Comparison of ENCODE assay signal across 8 cellular contexts in the genomic region with DNA sequence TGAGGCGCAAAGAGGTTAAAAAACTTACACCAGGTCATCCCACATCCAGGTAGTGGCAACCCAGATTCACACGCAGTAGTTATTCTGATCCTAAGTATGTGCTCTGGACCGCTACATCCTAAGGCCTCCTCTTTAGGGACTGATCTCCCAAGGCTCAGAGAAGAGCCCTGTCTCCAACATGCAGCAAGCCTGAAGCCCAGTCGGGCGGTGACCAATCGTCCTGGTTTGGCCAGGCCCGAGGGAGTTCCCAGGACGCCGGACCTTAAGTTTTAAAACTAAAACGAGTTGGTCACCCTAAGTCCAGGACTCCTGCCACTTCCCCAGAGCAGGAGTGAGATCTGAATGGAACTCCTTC. TPM values are rescaled to one million over a fixed set of nuclear protein-coding genes. Genes with fewer than 3 reads are reported as not detected.
DNase-seq lines count a peak whose midpoint lies in the region; ATAC-seq lines count a peak whose summit lies in the region.

No MANE protein-coding gene starts in this region.

- H3K4me1 Mint-ChIP-seq in activated CD4-positive, alpha-beta memory T cell treated with anti-CD3 and anti-CD28 coated beads, Interleukin-2, amount 10 ng/mL, durations not matched to agents 7 days and 5 days, result peaks cover 42% of the 10 kb centered on the region
- peaks cover 49% of the 10 kb centered on the region for H3K4me1 Mint-ChIP-seq in stimulated activated naive CD8-positive, alpha-beta T cell treated with anti-CD3 and anti-CD28 coated beads, Interleukin-15, amount 100 ng/mL, for 72 hours

- peak; percentile 23 for ATAC-seq in HG02943 (IDR thresholded peaks at IDR 0.05; ENCODE audit: low read depth, unreplicated experiment)
- peak; percentile 34 for ATAC-seq in stimulated activated naive CD8-positive, alpha-beta T cell treated with anti-CD3 and anti-CD28 coated beads, Interleukin-15, amount 100 ng/mL, for 72 hours

- no peaks in the 10 kb centered on the region for H3K27me3 Mint-ChIP-seq in activated CD4-positive, alpha-beta memory T cell treated with anti-CD3 and anti-CD28 coated beads, Interleukin-2, amount 10 ng/mL, durations not matched to agents 7 days and 5 days
- no peaks in the 10 kb centered on the region for H3K27me3 Mint-ChIP-seq in stimulated activated naive CD8-positive, alpha-beta T cell treated with anti-CD3 and anti-CD28 coated beads, Interleukin-15, amount 100 ng/mL, for 72 hours

- no peaks in the 10 kb centered on the region for H3K9me3 ChIP-seq in iPS-18a (ENCODE audit: control insufficient read depth, low read depth, low read length)

- H3K4me3 Mint-ChIP-seq in activated CD4-positive, alpha-beta memory T cell treated with anti-CD3 and anti-CD28 coated beads, Interleukin-2, amount 10 ng/mL, durations not matched to agents 7 days and 5 days, result peak overlapping the region; percentile 97
- peak overlapping the region; percentile 98 to 99 for H3K4me3 Mint-ChIP-seq in stimulated activated naive CD8-positive, alpha-beta T cell treated with anti-CD3 and anti-CD28 coated beads, Interleukin-15, amount 100 ng/mL, for 72 hours

- H3K4me1 ChIP-seq in iPS-18a (ENCODE audit: control insufficient read depth, low read depth, low read length), result peaks cover 10% of the 10 kb centered on the region

- H3K9me3 Mint-ChIP-seq in activated CD4-positive, alpha-beta memory T cell treated with anti-CD3 and anti-CD28 coated beads, Interleukin-2, amount 10 ng/mL, durations not matched to agents 7 days and 5 days, result no peaks in the 10 kb centered on the region
- H3K9me3 Mint-ChIP-seq in stimulated activated naive CD8-positive, alpha-beta T cell treated with anti-CD3 and anti-CD28 coated beads, Interleukin-15, amount 100 ng/mL, for 72 hours, result no peaks in the 10 kb centered on the region

- peak; percentile 14 for DNase-seq in SKM-1 (lab: John Stamatoyannopoulos, UW; ENCODE audit: unreplicated experiment)
- DNase-seq in SKM-1 treated with dmso at 0.1 percent for 144 hours (lab: John Stamatoyannopoulos, UW; ENCODE audit: unreplicated experiment), result no peak
- no peak for DNase-seq in activated CD4-positive, alpha-beta memory T cell treated with anti-CD3 and anti-CD28 coated beads, Interleukin-2, amount 10 ng/mL, durations not matched to agents 7 days and 5 days
- DNase-seq in stimulated activated naive CD8-positive, alpha-beta T cell treated with anti-CD3 and anti-CD28 coated beads, Interleukin-15, amount 100 ng/mL, for 72 hours, result no peak
- DNase-seq in OCI-M2 (lab: John Stamatoyannopoulos, UW; ENCODE audit: unreplicated experiment), result no peak
- no peak for DNase-seq in effector CD4-positive, alpha-beta T cell

- POLR2A ChIA-PET in activated CD4-positive, alpha-beta memory T cell treated with anti-CD3 and anti-CD28 coated beads, Interleukin-2, amount 10 ng/mL, durations not matched to agents 7 days and 5 days (lab: Charles Lee), result interaction anchor here (0.6 to 3.1 kb wide), 10 partner anchors 16 to 334 kb away, joined by 3 to 30 read pairs (median 4); partner anchors contain the start of gene TMEM128

- H3K36me3 Mint-ChIP-seq in activated CD4-positive, alpha-beta memory T cell treated with anti-CD3 and anti-CD28 coated beads, Interleukin-2, amount 10 ng/mL, durations not matched to agents 7 days and 5 days (ENCODE audit: low read depth), result peaks cover 25% of the 10 kb centered on the region

- CTCF ChIA-PET in activated CD4-positive, alpha-beta memory T cell treated with anti-CD3 and anti-CD28 coated beads, Interleukin-2, amount 10 ng/mL, durations not matched to agents 7 days and 5 days (lab: Charles Lee), result interaction anchor here (1.6 kb wide), 1 partner anchor 29 kb away, joined by 5 read pairs; no protein-coding TSS in a partner anchor

- H3K36me3 ChIP-seq in iPS-18a (ENCODE audit: control insufficient read depth, low read depth, low read length), result peaks cover 22% of the 10 kb centered on the region

- H3K9ac ChIP-seq in iPS-18a (ENCODE audit: low read length), result peak overlapping the region; percentile 88

- H3K27me3 ChIP-seq in iPS-18a (ENCODE audit: control insufficient read depth, insufficient read depth, low read length), result no peaks in the 10 kb centered on the region

- peak overlapping the region; percentile 83 for H3K27ac Mint-ChIP-seq in activated CD4-positive, alpha-beta memory T cell treated with anti-CD3 and anti-CD28 coated beads, Interleukin-2, amount 10 ng/mL, durations not matched to agents 7 days and 5 days
- H3K27ac Mint-ChIP-seq in stimulated activated naive CD8-positive, alpha-beta T cell treated with anti-CD3 and anti-CD28 coated beads, Interleukin-15, amount 100 ng/mL, for 72 hours, result peak overlapping the region; percentile 97

- H3K27ac ChIP-seq in iPS-18a (ENCODE audit: low read length), result peak overlapping the region; percentile 33

- H3K4me3 ChIP-seq in iPS-18a (ENCODE audit: low read length), result peak overlapping the region; percentile 93

RNA-seq across cellular contexts. Expression of gene LYAR, which starts 0.4 kb away (rescaled TPM):
- 10 to 100 TPM; 47.4 to 49.8 TPM for total RNA-seq in activated CD4-positive, alpha-beta memory T cell treated with anti-CD3 and anti-CD28 coated beads, Interleukin-2, amount 10 ng/mL, durations not matched to agents 7 days and 5 days

RNA-seq across cellular contexts. Expression of gene ZBTB49, which starts 0.5 kb away (rescaled TPM):
- 1 to 10 TPM; 6.6 to 7.4 TPM for total RNA-seq in activated CD4-positive, alpha-beta memory T cell treated with anti-CD3 and anti-CD28 coated beads, Interleukin-2, amount 10 ng/mL, durations not matched to agents 7 days and 5 days

RNA-seq across cellular contexts. Expression of gene TMEM128, which starts 41.5 kb away (rescaled TPM):
- total RNA-seq in activated CD4-positive, alpha-beta memory T cell treated with anti-CD3 and anti-CD28 coated beads, Interleukin-2, amount 10 ng/mL, durations not matched to agents 7 days and 5 days, result 10 to 100 TPM; 15.2 to 16.0 TPM
